Comparison of ENCODE assay signal across 18 cellular contexts in the genomic region with DNA sequence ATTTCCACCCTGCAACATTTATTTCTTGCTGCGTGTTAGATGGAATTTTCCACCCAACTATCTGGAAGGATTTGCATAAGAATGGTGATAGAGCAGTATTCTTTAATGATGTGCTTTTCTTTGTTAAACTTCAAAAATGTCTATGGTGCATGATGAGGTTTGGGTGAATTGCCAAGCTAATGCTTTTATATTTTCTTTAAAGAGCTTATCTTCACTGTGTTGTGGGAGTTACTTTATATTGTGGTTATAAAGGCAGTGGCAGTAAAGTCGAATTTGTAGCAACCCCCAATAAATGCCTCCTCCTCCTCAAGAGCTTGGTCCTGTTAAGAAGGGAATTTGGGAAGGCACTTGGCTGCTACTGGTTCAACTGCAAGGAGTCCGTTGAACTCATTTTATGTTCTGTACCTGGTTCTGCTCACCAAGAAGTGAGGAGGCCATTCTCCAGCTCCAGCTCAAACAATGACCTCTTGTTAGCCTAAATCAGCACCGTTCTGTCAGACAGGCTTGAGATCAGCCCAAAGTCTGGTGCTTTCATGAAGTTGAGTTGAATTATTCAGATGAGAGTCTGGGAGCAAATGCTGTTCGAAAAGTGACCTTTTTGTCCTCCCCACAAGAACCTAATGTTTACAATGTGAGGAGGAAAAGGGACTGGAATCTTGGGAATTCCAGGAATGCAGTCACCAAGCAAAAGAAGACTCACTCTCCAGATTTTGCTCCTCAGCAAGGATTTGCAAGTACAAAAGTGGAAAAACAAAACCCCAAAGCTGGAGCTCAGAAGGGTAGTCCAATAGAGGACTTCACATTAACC.
DNase-seq lines count a peak whose midpoint lies in the region; ATAC-seq, FAIRE-seq and TF ChIP-seq lines count a peak whose summit lies in the region.
"Had no signal": no experiment of that assay in that cellular context is flagged by ENCODE, and none has a peak within 500 bp of the region (broad histone marks: within the 10 kb centered on the region; RNA-seq: fewer than 3 reads in every experiment).

No MANE protein-coding gene starts in this region.

- CTCF ChIA-PET in HCT116 (lab: Charles Lee): interaction anchor here (0.6 to 1.2 kb wide), 2 partner anchors 7 to 943 kb away, joined by 3 read pairs; no protein-coding TSS in a partner anchor
- CTCF ChIA-PET in WTC11 (lab: Charles Lee): interaction anchor here (0.7 to 1.0 kb wide), 2 partner anchors 30 to 373 kb away, joined by 3 to 4 read pairs; no protein-coding TSS in a partner anchor

- H3K27me3 ChIP-seq in HCT116 (ENCODE audit: insufficient read depth, low read length) (no peaks in the 10 kb centered on the region), iPS-20b (ENCODE audit: insufficient read depth, low read length) (no peaks in the 10 kb centered on the region), ovary (no peaks in the 10 kb centered on the region)
- H3K27me3 ChIP-seq: stomach had no signal

- peak overlapping the region; percentile 99 for H3K27ac Mint-ChIP-seq in WTC11

- H3K9ac ChIP-seq in HCT116 (ENCODE audit: low read length) (no peak overlapping the region), iPS-20b (ENCODE audit: low read depth, low read length) (peak overlapping the region; percentile 51; the same call in 1 of the 2 replicates), kidney (ENCODE audit: low read length in 2 of 2) (no peak overlapping the region)

- H3K4me1 ChIP-seq in HCT116 (ENCODE audit: control insufficient read depth in 1 of 2, insufficient read depth in 2 of 2, low read length in 2 of 2) (peaks cover 19 to 41% of the 10 kb centered on the region in 2 experiments), iPS-20b (ENCODE audit: insufficient read depth, low read length) (peaks cover 33% of the 10 kb centered on the region), kidney (ENCODE audit: control insufficient read depth in 1 of 2, insufficient read depth in 1 of 2, low read depth in 1 of 2, low read length in 2 of 2) (peaks cover 6 to 24% of the 10 kb centered on the region in 2 donors), ovary (ENCODE audit: insufficient read depth) (peaks cover 1% of the 10 kb centered on the region)

- no peaks in the 10 kb centered on the region for H3K79me2 ChIP-seq in HCT116 (ENCODE audit: insufficient read depth, low read length)

- TF ChIP-seq POLR2A in HCT116 (IDR thresholded peaks at IDR 0.05; ENCODE audit: borderline replicate concordance, extremely low read depth, insufficient read depth, insufficient read length): no peak
- TF ChIP-seq POLR2A in ovary (IDR thresholded peaks at IDR 0.05): no peak

- H3K4me1 Mint-ChIP-seq in WTC11: peaks cover 66% of the 10 kb centered on the region

- DNase-seq in HCT116 (ENCODE audit: low read depth, low spot score) (no peak), WTC11 (ENCODE audit: low spot score) (no peak), retina (peak; percentile 36), kidney (no peak), NCI-H187 (lab: John Stamatoyannopoulos, UW) (no peak), ovary (no peak)
- DNase-seq: activated CD4-positive, CD25-positive, alpha-beta regulatory T cell; activated T-cell treated with anti-CD3 and anti-CD28 coated beads, Interleukin-2, amount 50 U/mL, for 4 hours; anterior cingulate cortex; MM.1S; NCI-H446; SHP77; stimulated activated CD4-positive, alpha-beta T cell treated with anti-CD3 and anti-CD28 coated beads, Interleukin-4, amount 100 ng/mL, for 4 hours; stomach had no signal

- H3K36me3 Mint-ChIP-seq in WTC11: peaks cover 12% of the 10 kb centered on the region; the same call in 1 of the 2 replicates

- WGBS in ovary, 3 donors: 16 to 25% (median 21%) methylated on average over 5 of the region's 5 CpGs

- H3K9me2 ChIP-seq in HCT116 (ENCODE audit: insufficient read depth): no peaks in the 10 kb centered on the region

- RAD21 ChIA-PET in HCT116 (lab: Charles Lee; ENCODE audit: low non-redundant PET in 1 of 2, low total read pairs in 2 of 2, uncharacterized antibody in 2 of 2, unreplicated experiment in 2 of 2): no interaction called here

- BruUV-seq in HCT116 (replicated peaks; lab: Mats Ljungman, UMichigan): no TSS peak

- FAIRE-seq in kidney (lab: Jason Lieb, UNC): no peak
- FAIRE-seq: GM12878, islet of Langerhans had no signal

- H3K4me2 ChIP-seq in HCT116 (ENCODE audit: low read length): peak overlapping the region; percentile 57

- intact Hi-C loops in HCT116 (cut with micrococcal nuclease): no loop called here
- intact Hi-C loops in kidney (cut with DNase I): no loop called here
- intact Hi-C loops in ovary (cut with DNase I): no loop called here

- no peak for TF ChIP-seq RAD21 in HCT116 (IDR thresholded peaks at IDR 0.05; ENCODE audit: low read depth)

- TF ChIP-seq CTCF in HCT116 (IDR thresholded peaks at IDR 0.05 in 2 of 3, conservative IDR thresholded peaks at IDR 0.05 in 1 of 3; ENCODE audit: borderline replicate concordance in 1 of 3, insufficient read depth in 1 of 3, low read depth in 2 of 3, low read length in 2 of 3) (no peak), WTC11 (IDR thresholded peaks at IDR 0.05) (no peak), kidney (IDR thresholded peaks at IDR 0.05; ENCODE audit: borderline replicate concordance, extremely low read depth, insufficient read depth) (no peak), ovary (IDR thresholded peaks at IDR 0.05) (no peak)

- peak overlapping the region; percentile 45; the same call in 1 of the 2 replicates for H3K4me3 Mint-ChIP-seq in WTC11
- H3K4me3 Mint-ChIP-seq: activated T-cell treated with anti-CD3 and anti-CD28 coated beads, Interleukin-2, amount 50 U/mL, for 4 hours had no signal

- peaks cover 21% of the 10 kb centered on the region for H3K9me3 Mint-ChIP-seq in WTC11
- H3K9me3 Mint-ChIP-seq: activated T-cell treated with anti-CD3 and anti-CD28 coated beads, Interleukin-2, amount 50 U/mL, for 4 hours had no signal

- no peak overlapping the region for H3K4me3 ChIP-seq in HCT116 (replicated peaks in 1 of 2; ENCODE audit: low read depth in 1 of 2, low read length in 2 of 2)
- H3K4me3 ChIP-seq in iPS-20b (ENCODE audit: low read length): peak overlapping the region; percentile 39
- H3K4me3 ChIP-seq in kidney (ENCODE audit: low read length in 2 of 2): peak overlapping the region in 1 of 2 donors; percentile 23
- no peak overlapping the region for H3K4me3 ChIP-seq in ovary
- H3K4me3 ChIP-seq: GM12878, stomach had no signal

- no peaks in the 10 kb centered on the region for H4K20me1 ChIP-seq in HCT116 (ENCODE audit: insufficient read depth)

- no peaks in the 10 kb centered on the region for H3K9me3 ChIP-seq in HCT116 (ENCODE audit: control insufficient read depth in 1 of 2, insufficient read depth in 1 of 2, low read depth in 1 of 2, low read length in 2 of 2)
- no peaks in the 10 kb centered on the region; the same call in 1 of the 2 replicates for H3K9me3 ChIP-seq in iPS-20b (ENCODE audit: insufficient read depth, low read depth, low read length)
- no peaks in the 10 kb centered on the region for H3K9me3 ChIP-seq in kidney (ENCODE audit: control insufficient read depth in 1 of 2, low read length in 2 of 2)
- H3K9me3 ChIP-seq in ovary: no peaks in the 10 kb centered on the region
- H3K9me3 ChIP-seq: stomach had no signal

- no peak for TF ChIP-seq EP300 in ovary (IDR thresholded peaks at IDR 0.05)

- H3K27me3 Mint-ChIP-seq in WTC11 (ENCODE audit: low read depth): no peaks in the 10 kb centered on the region; the same call in 1 of the 2 replicates

- no peak; the same call in 1 of the 2 replicates for ATAC-seq in HCT116
- ATAC-seq in WTC11: peak; percentile 86
- no peak for ATAC-seq in HG02970 (IDR thresholded peaks at IDR 0.05; ENCODE audit: low FRiP score, unreplicated experiment)
- ATAC-seq: activated T-cell treated with anti-CD3 and anti-CD28 coated beads, Interleukin-2, amount 50 U/mL, for 4 hours; GM12878 had no signal

- no peak overlapping the region for H2AFZ ChIP-seq in HCT116 (ENCODE audit: low read depth, low read length, poor library complexity, severe bottlenecking)

- POLR2A ChIA-PET in HCT116 (lab: Charles Lee) (no interaction called here), WTC11 (lab: Charles Lee) (no interaction called here)

- H3K36me3 ChIP-seq in HCT116 (ENCODE audit: control insufficient read depth in 1 of 2, insufficient read depth in 2 of 2, low read length in 2 of 2) (no peaks in the 10 kb centered on the region), iPS-20b (ENCODE audit: insufficient read depth, low read depth, low read length) (no peaks in the 10 kb centered on the region), kidney (ENCODE audit: control insufficient read depth in 1 of 2, insufficient read depth in 2 of 2, low read length in 2 of 2) (no peaks in the 10 kb centered on the region), ovary (no peaks in the 10 kb centered on the region)
- H3K36me3 ChIP-seq: stomach had no signal

- H3K27ac ChIP-seq in HCT116 (ENCODE audit: low read depth, low read length) (no peak overlapping the region), iPS-20b (ENCODE audit: low read length) (peak overlapping the region; percentile 59), kidney (ENCODE audit: low read depth in 2 of 2, low read length in 2 of 2) (peak overlapping the region in 1 of 2 donors; percentile 14), ovary (no peak overlapping the region)
- H3K27ac ChIP-seq: stomach had no signal

TF ChIP-seq in HCT116, 20 proteins besides CTCF, POLR2A, EP300 and RAD21 (continues in another document):
- TF ChIP-seq FOSL1 (IDR thresholded peaks at IDR 0.05; ENCODE audit: low read depth) (no peak), SP1 (IDR thresholded peaks at IDR 0.05; ENCODE audit: low read depth) (no peak), EZH2phosphoT487 (IDR thresholded peaks at IDR 0.05; ENCODE audit: borderline replicate concordance) (no peak), YY1 (IDR thresholded peaks at IDR 0.05; ENCODE audit: extremely low read depth, insufficient replicate concordance, low read depth, low read length) (no peak)
- TF ChIP-seq, protein P1, sequence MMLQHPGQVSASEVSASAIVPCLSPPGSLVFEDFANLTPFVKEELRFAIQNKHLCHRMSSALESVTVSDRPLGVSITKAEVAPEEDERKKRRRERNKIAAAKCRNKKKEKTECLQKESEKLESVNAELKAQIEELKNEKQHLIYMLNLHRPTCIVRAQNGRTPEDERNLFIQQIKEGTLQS (IDR thresholded peaks at IDR 0.05): no peak

TF ChIP-seq in WTC11, 78 proteins besides CTCF, POLR2A, EP300 and RAD21:
- TF ChIP-seq TEAD4 (CRISPR knock-in tag; IDR thresholded peaks at IDR 0.05) (peak; percentile 88; the same call in 1 of the 2 replicates), ZNF396 (CRISPR knock-in tag; IDR thresholded peaks at IDR 0.05; ENCODE audit: borderline replicate concordance) (no peak), ZNF423 (CRISPR knock-in tag; IDR thresholded peaks at IDR 0.05) (peak; percentile 55; the same call in 1 of the 2 replicates), HMGA2 (CRISPR knock-in tag; IDR thresholded peaks at IDR 0.05) (no peak), ZNF138 (CRISPR knock-in tag; conservative IDR thresholded peaks at IDR 0.05) (no peak), TEAD1 (CRISPR knock-in tag; IDR thresholded peaks at IDR 0.05) (peak; percentile 99)
